ENCODE assay signal across 1 cellular context in genomic region chr10:58322835-58323209, GRCh38.
TF ChIP-seq lines count a peak whose summit lies in the region.

No MANE protein-coding gene starts in this region.

TF ChIP-seq in IMR-90, 13 proteins besides CTCF, POLR2A, EP300 and RAD21:
- TF ChIP-seq RFX5 (IDR thresholded peaks at IDR 0.05; ENCODE audit: low read depth, low read length) (no peak), CEBPB (IDR thresholded peaks at IDR 0.05; ENCODE audit: low read depth, low read length) (no peak), NFE2L2 (IDR thresholded peaks at IDR 0.05; ENCODE audit: low read depth, low read length) (no peak)
